ENCODE assay signal across 8 cellular contexts in the genomic region with DNA sequence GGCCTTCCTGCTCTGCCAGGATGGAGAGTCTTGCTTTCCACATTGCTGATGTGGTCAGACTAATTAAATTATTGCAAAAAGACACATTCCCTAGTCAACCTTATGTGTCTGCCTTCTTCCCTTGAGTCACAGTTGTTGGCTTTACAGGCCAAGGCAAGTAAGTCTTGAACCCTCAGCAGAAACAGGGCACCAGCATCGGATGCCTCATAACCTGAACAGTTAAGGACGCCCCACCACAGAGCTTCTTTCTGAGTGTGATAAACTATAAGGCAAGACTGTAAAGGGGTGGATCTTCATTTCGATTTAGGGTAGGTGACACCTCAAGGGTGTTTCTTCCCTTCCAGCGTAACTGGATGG. TPM values are rescaled to one million over a fixed set of nuclear protein-coding genes. Genes with fewer than 3 reads are reported as not detected.
A peak's percentile ranks its signal among the peaks of the same experiment; 100 is the strongest.
DNase-seq lines count a peak whose midpoint lies in the region; ATAC-seq and TF ChIP-seq lines count a peak whose summit lies in the region.

No MANE protein-coding gene starts in this region.

- peak; percentile 21 for ATAC-seq in effector memory CD8-positive, alpha-beta T cell (replicated peaks)
- no peak for ATAC-seq in HG03439 (IDR thresholded peaks at IDR 0.05; ENCODE audit: unreplicated experiment)
- no peak for ATAC-seq in left lobe of liver
- ATAC-seq in HG03460 (IDR thresholded peaks at IDR 0.05; ENCODE audit: unreplicated experiment) = no peak
- no peak for ATAC-seq in HG03039 (IDR thresholded peaks at IDR 0.05; ENCODE audit: unreplicated experiment)

- H3K9me3 Mint-ChIP-seq in CD8-positive, alpha-beta memory T cell = no peaks in the 10 kb centered on the region
- no peaks in the 10 kb centered on the region for H3K9me3 Mint-ChIP-seq in effector memory CD8-positive, alpha-beta T cell
- H3K9me3 Mint-ChIP-seq in osteocyte (ENCODE audit: unreplicated experiment) = no peaks in the 10 kb centered on the region

- H3K4me3 Mint-ChIP-seq in CD8-positive, alpha-beta memory T cell = peak overlapping the region; percentile 84 to 100 (median 95)
- peak overlapping the region; percentile 89 to 98 for H3K4me3 Mint-ChIP-seq in effector memory CD8-positive, alpha-beta T cell
- peak overlapping the region; percentile 77 for H3K4me3 Mint-ChIP-seq in osteocyte (ENCODE audit: unreplicated experiment)

- CTCF ChIA-PET in CD8-positive, alpha-beta memory T cell (lab: Charles Lee) = interaction anchor here (1.0 to 1.8 kb wide), 15 partner anchors 8 to 98 kb away, joined by 3 to 32 read pairs (median 4); a partner anchor contains a TSS

- H3K4me3 ChIP-seq in CD8-positive, alpha-beta memory T cell (ENCODE audit: low read length) = peak overlapping the region; percentile 82
- peak overlapping the region; percentile 3 for H3K4me3 ChIP-seq in NT2/D1 (ENCODE audit: insufficient read length, low read depth)

- peaks cover 0 to 29% (median 14%) of the 10 kb centered on the region in 3 donors for H3K36me3 Mint-ChIP-seq in CD8-positive, alpha-beta memory T cell
- H3K36me3 Mint-ChIP-seq in effector memory CD8-positive, alpha-beta T cell (ENCODE audit: insufficient read depth) = peaks cover 36% of the 10 kb centered on the region
- peaks cover 2% of the 10 kb centered on the region for H3K36me3 Mint-ChIP-seq in osteocyte (ENCODE audit: unreplicated experiment)

- H3K9ac ChIP-seq in NT2/D1 (ENCODE audit: insufficient read length, low read depth) = peak overlapping the region; percentile 61

- peaks cover 43 to 62% (median 55%) of the 10 kb centered on the region in 3 donors for H3K4me1 Mint-ChIP-seq in CD8-positive, alpha-beta memory T cell
- H3K4me1 Mint-ChIP-seq in effector memory CD8-positive, alpha-beta T cell (ENCODE audit: low read depth in 2 of 2) = peaks cover 31 to 44% of the 10 kb centered on the region in 2 donors
- peaks cover 27% of the 10 kb centered on the region for H3K4me1 Mint-ChIP-seq in osteocyte (ENCODE audit: unreplicated experiment)

- H3K4me1 ChIP-seq in CD8-positive, alpha-beta memory T cell (ENCODE audit: insufficient read depth, low read length) = peaks cover 44% of the 10 kb centered on the region
- no peaks in the 10 kb centered on the region for H3K4me1 ChIP-seq in NT2/D1 (ENCODE audit: insufficient read depth, insufficient read length)

- H3K27me3 Mint-ChIP-seq in CD8-positive, alpha-beta memory T cell = peaks cover 0 to 2% of the 10 kb centered on the region in 2 donors
- H3K27me3 Mint-ChIP-seq in effector memory CD8-positive, alpha-beta T cell = no peaks in the 10 kb centered on the region
- peaks cover 5% of the 10 kb centered on the region for H3K27me3 Mint-ChIP-seq in osteocyte (ENCODE audit: unreplicated experiment)

- no peak for TF ChIP-seq CTCF in osteocyte (IDR thresholded peaks at IDR 0.05)

- DNase-seq in CD8-positive, alpha-beta memory T cell = no peak
- DNase-seq in NT2/D1 (ENCODE audit: low read depth, low spot score) = no peak
- DNase-seq in effector memory CD8-positive, alpha-beta T cell = no peak
- no peak for DNase-seq in osteocyte (ENCODE audit: extremely low spot score, unreplicated experiment)
- no peak for DNase-seq in left lobe of liver (ENCODE audit: low spot score)

- H3K9me3 ChIP-seq in CD8-positive, alpha-beta memory T cell (ENCODE audit: low read length) = no peaks in the 10 kb centered on the region
- no peaks in the 10 kb centered on the region for H3K9me3 ChIP-seq in NT2/D1 (ENCODE audit: insufficient read depth, low read length)

- H3K36me3 ChIP-seq in CD8-positive, alpha-beta memory T cell (ENCODE audit: insufficient read depth, low read length) = no peaks in the 10 kb centered on the region
- H3K36me3 ChIP-seq in NT2/D1 (ENCODE audit: insufficient read depth, insufficient read length, low read length) = peaks cover 12% of the 10 kb centered on the region

- H3K27ac ChIP-seq in CD8-positive, alpha-beta memory T cell (ENCODE audit: low read depth, low read length) = peak overlapping the region; percentile 80

- H3K27ac Mint-ChIP-seq in CD8-positive, alpha-beta memory T cell = peak overlapping the region; percentile 90 to 99 (median 98)
- peak overlapping the region; percentile 93 to 98 for H3K27ac Mint-ChIP-seq in effector memory CD8-positive, alpha-beta T cell
- peak overlapping the region; percentile 88 for H3K27ac Mint-ChIP-seq in osteocyte (ENCODE audit: unreplicated experiment)

- no peaks in the 10 kb centered on the region for H3K27me3 ChIP-seq in CD8-positive, alpha-beta memory T cell (ENCODE audit: insufficient read depth, low read length, poor library complexity, severe bottlenecking)
- no peaks in the 10 kb centered on the region for H3K27me3 ChIP-seq in NT2/D1 (ENCODE audit: insufficient read depth, insufficient read length)

- POLR2A ChIA-PET in CD8-positive, alpha-beta memory T cell (lab: Charles Lee) = interaction anchor here (0.7 to 1.7 kb wide), 10 partner anchors 8 to 98 kb away, joined by 3 to 18 read pairs (median 4); a partner anchor contains a TSS

RNA-seq across cellular contexts. Expression of a gene that starts 0.7 kb away (rescaled TPM):
- total RNA-seq in CD8-positive, alpha-beta memory T cell = 100 to 1,000 TPM; 252 to 253 TPM
- 185 TPM for polyA plus RNA-seq in CD8-positive, alpha-beta memory T cell
- total RNA-seq in osteocyte = 38.7 and 40.4 TPM in 2 replicates
- total RNA-seq in left lobe of liver = 5.6 TPM
